Comparison of ENCODE assay signal across 10 cellular contexts in genomic region chr20:18057994-18058349, GRCh38. TPM values are rescaled to one million over a fixed set of nuclear protein-coding genes. Genes with fewer than 3 reads are reported as not detected.
A peak's percentile ranks its signal among the peaks of the same experiment; 100 is the strongest.
DNase-seq lines count a peak whose midpoint lies in the region; ATAC-seq and TF ChIP-seq lines count a peak whose summit lies in the region.
"Had no signal": no experiment of that assay in that cellular context is flagged by ENCODE, and none has a peak within 500 bp of the region (broad histone marks: within the 10 kb centered on the region; RNA-seq: fewer than 3 reads in every experiment).

No MANE protein-coding gene starts in this region.

- no peak for TF ChIP-seq CTCF in endothelial cell (IDR thresholded peaks at IDR 0.05; ENCODE audit: unreplicated experiment)
- TF ChIP-seq CTCF in parathyroid adenoma (IDR thresholded peaks at IDR 0.05), result no peak
- TF ChIP-seq CTCF in BE2C (IDR thresholded peaks at IDR 0.05; ENCODE audit: low read depth, low read length), result no peak

- H3K4me1 ChIP-seq in parathyroid adenoma (peaks cover 4% of the 10 kb centered on the region), BE2C (no peaks in the 10 kb centered on the region)

- H3K9ac ChIP-seq in parathyroid adenoma, result no peak overlapping the region

- H3K4me1 Mint-ChIP-seq in endothelial cell (ENCODE audit: unreplicated experiment), result peaks cover 7% of the 10 kb centered on the region

- H3K36me3 Mint-ChIP-seq in endothelial cell (ENCODE audit: low read depth, unreplicated experiment), result no peaks in the 10 kb centered on the region

- H3K27ac Mint-ChIP-seq in endothelial cell (ENCODE audit: unreplicated experiment), result no peak overlapping the region

- peak overlapping the region; percentile 58 for H3K27ac ChIP-seq in parathyroid adenoma

- H3K4me3 ChIP-seq in parathyroid adenoma (ENCODE audit: low read depth, low read length) (peak overlapping the region; percentile 62), BE2C (ENCODE audit: low read depth, low read length) (no peak overlapping the region)

- DNase-seq in NCI-H2029 (lab: John Stamatoyannopoulos, UW) (peak; percentile 62), NCI-H2029 treated with DMSO at 0.1 percent for 48 hours (lab: John Stamatoyannopoulos, UW) (no peak), NCI-H1105 (lab: John Stamatoyannopoulos, UW) (peak; percentile 63), endothelial cell (ENCODE audit: low spot score) (no peak), BE2C (no peak), amygdala (lab: John Stamatoyannopoulos, UW) (no peak)
- DNase-seq: Right ventricle myocardium superior had no signal

- ATAC-seq in HG03457 (IDR thresholded peaks at IDR 0.05; ENCODE audit: unreplicated experiment), result no peak

- H3K27me3 ChIP-seq in parathyroid adenoma (ENCODE audit: control insufficient read depth, insufficient read depth, low read length) (peaks cover 3% of the 10 kb centered on the region), BE2C (peaks cover 94% of the 10 kb centered on the region)

- peak overlapping the region; percentile 70 for H3K4me2 ChIP-seq in parathyroid adenoma (ENCODE audit: low read length)

- H3K4me3 Mint-ChIP-seq in endothelial cell (ENCODE audit: unreplicated experiment), result peak overlapping the region; percentile 37

- H3K79me2 ChIP-seq in parathyroid adenoma, result no peaks in the 10 kb centered on the region

- H2AFZ ChIP-seq in parathyroid adenoma, result peak overlapping the region; percentile 74

- H3K36me3 ChIP-seq in parathyroid adenoma (ENCODE audit: control insufficient read depth, insufficient read depth, low read length) (no peaks in the 10 kb centered on the region), BE2C (no peaks in the 10 kb centered on the region)

- H3K9me3 Mint-ChIP-seq in endothelial cell (ENCODE audit: unreplicated experiment), result no peaks in the 10 kb centered on the region

- H3K9me3 ChIP-seq in parathyroid adenoma (ENCODE audit: control insufficient read depth, low read length), result no peaks in the 10 kb centered on the region
- H3K9me3 ChIP-seq in BE2C, result no peaks in the 10 kb centered on the region

- H3K27me3 Mint-ChIP-seq in endothelial cell (ENCODE audit: unreplicated experiment), result peaks cover 11% of the 10 kb centered on the region

RNA-seq across cellular contexts. Expression of gene OVOL2, which starts 0.3 kb away (rescaled TPM):
- not detected for total RNA-seq in endothelial cell (ENCODE audit: unreplicated experiment)
- not detected for polyA plus RNA-seq in BE2C (2012; ENCODE audit: insufficient read depth, insufficient read length, low read depth)
- total RNA-seq: endothelial cell of umbilical vein, Right ventricle myocardium superior had no signal
- polyA plus RNA-seq: endothelial cell of umbilical vein had no signal

Comparison
In these comparisons a context has a peak if more than half of its experiments do, and no peak if none do; other contexts are left out.
1. DNase-seq: peak in NCI-H2029 (single experiment) and NCI-H1105 (single experiment); none in NCI-H2029 treated with DMSO at 0.1 percent for 48 hours (single experiment), endothelial cell (single experiment), BE2C (single experiment) and amygdala (0 of 56).